In the genomic region with DNA sequence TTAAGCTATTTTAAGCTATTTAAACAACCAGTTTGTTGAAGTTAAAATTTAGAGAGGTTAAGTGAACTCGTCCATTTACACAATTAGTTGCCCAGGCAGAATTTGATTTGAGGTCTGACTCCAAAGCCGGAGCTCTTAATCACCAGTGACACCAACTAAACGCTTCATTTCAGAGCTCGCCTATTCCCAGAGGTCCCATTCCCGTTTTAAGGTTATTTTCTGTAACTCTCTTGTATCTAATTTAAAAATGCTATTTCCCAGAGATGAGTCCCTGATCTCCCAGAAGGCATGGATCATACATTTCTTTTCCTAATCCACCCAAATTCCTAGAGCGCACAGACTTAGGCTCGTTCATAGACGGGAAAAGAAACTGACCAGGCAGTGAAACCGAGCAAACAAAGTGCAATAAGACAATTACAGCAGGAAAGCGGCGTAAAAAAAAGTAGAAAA, we compare ENCODE assay signal across 9 cellular contexts. TPM values are rescaled to one million over a fixed set of nuclear protein-coding genes. Genes with fewer than 3 reads are reported as not detected.
DNase-seq lines count a peak whose midpoint lies in the region; ATAC-seq lines count a peak whose summit lies in the region.
"Had no signal": no experiment of that assay in that cellular context is flagged by ENCODE, and none has a peak within 500 bp of the region (broad histone marks: within the 10 kb centered on the region; RNA-seq: fewer than 3 reads in every experiment).

No MANE protein-coding gene starts in this region.

- peak overlapping the region; percentile 95 for H3K27ac Mint-ChIP-seq in activated naive CD8-positive, alpha-beta T cell treated with anti-CD3 and anti-CD28 coated beads for 36 hours
- H3K27ac Mint-ChIP-seq in stimulated activated memory B cell treated with anti-CD40 and anti-IgM and Interleukin-4, amounts not matched to agents 10 μg/mL and 1 μg/mL and 100 μg/mL, for 72 hours, result peak overlapping the region; percentile 89

- no peaks in the 10 kb centered on the region for H3K9me3 Mint-ChIP-seq in activated naive CD8-positive, alpha-beta T cell treated with anti-CD3 and anti-CD28 coated beads for 36 hours
- H3K9me3 Mint-ChIP-seq in stimulated activated memory B cell treated with anti-CD40 and anti-IgM and Interleukin-4, amounts not matched to agents 10 μg/mL and 1 μg/mL and 100 μg/mL, for 72 hours, result no peaks in the 10 kb centered on the region

- WGBS in HUES64, result 42% methylated on average over 11 of the region's 11 CpGs

- no peaks in the 10 kb centered on the region for H3K36me3 ChIP-seq in HUES64 (ENCODE audit: insufficient read depth, low read length)

- H3K36me3 Mint-ChIP-seq in activated naive CD8-positive, alpha-beta T cell treated with anti-CD3 and anti-CD28 coated beads for 36 hours, result peaks cover 5% of the 10 kb centered on the region
- H3K36me3 Mint-ChIP-seq in stimulated activated memory B cell treated with anti-CD40 and anti-IgM and Interleukin-4, amounts not matched to agents 10 μg/mL and 1 μg/mL and 100 μg/mL, for 72 hours, result peaks cover 4% of the 10 kb centered on the region

- H3K27me3 Mint-ChIP-seq in activated naive CD8-positive, alpha-beta T cell treated with anti-CD3 and anti-CD28 coated beads for 36 hours, result peaks cover 4% of the 10 kb centered on the region
- no peaks in the 10 kb centered on the region for H3K27me3 Mint-ChIP-seq in stimulated activated memory B cell treated with anti-CD40 and anti-IgM and Interleukin-4, amounts not matched to agents 10 μg/mL and 1 μg/mL and 100 μg/mL, for 72 hours

- H3K27me3 ChIP-seq in HUES64 (ENCODE audit: insufficient read depth, low read length), result peaks cover 47% of the 10 kb centered on the region

- peaks cover 62% of the 10 kb centered on the region for H3K4me1 Mint-ChIP-seq in activated naive CD8-positive, alpha-beta T cell treated with anti-CD3 and anti-CD28 coated beads for 36 hours
- peaks cover 44% of the 10 kb centered on the region for H3K4me1 Mint-ChIP-seq in stimulated activated memory B cell treated with anti-CD40 and anti-IgM and Interleukin-4, amounts not matched to agents 10 μg/mL and 1 μg/mL and 100 μg/mL, for 72 hours

- H3K4me3 ChIP-seq in HUES64 (ENCODE audit: low read length), result peak overlapping the region; percentile 60
- H3K4me3 ChIP-seq: K562 had no signal

- ATAC-seq in stimulated activated memory B cell treated with anti-CD40 and anti-IgM and Interleukin-4, amounts not matched to agents 10 μg/mL and 1 μg/mL and 100 μg/mL, for 72 hours, result no peak
- ATAC-seq in GM21723 (IDR thresholded peaks at IDR 0.05; ENCODE audit: unreplicated experiment) (no peak), GM21825 (IDR thresholded peaks at IDR 0.05; ENCODE audit: unreplicated experiment) (no peak), HG03469 (IDR thresholded peaks at IDR 0.05; ENCODE audit: unreplicated experiment) (no peak)
- ATAC-seq: K562 had no signal

- H3K9me3 ChIP-seq in HUES64 (ENCODE audit: insufficient read depth, low read depth, low read length), result no peaks in the 10 kb centered on the region

- 0 out of 2 replicates have a peak, but pooled peaks cover 10% of the 10 kb centered on the region for H3K4me1 ChIP-seq in HUES64 (ENCODE audit: insufficient read depth, low read length)

- H3K9ac ChIP-seq in HUES64 (ENCODE audit: low read depth, low read length), result peak overlapping the region; percentile 16

- peak overlapping the region; percentile 87 for H3K4me3 Mint-ChIP-seq in activated naive CD8-positive, alpha-beta T cell treated with anti-CD3 and anti-CD28 coated beads for 36 hours
- peak overlapping the region; percentile 81 for H3K4me3 Mint-ChIP-seq in stimulated activated memory B cell treated with anti-CD40 and anti-IgM and Interleukin-4, amounts not matched to agents 10 μg/mL and 1 μg/mL and 100 μg/mL, for 72 hours

- DNase-seq in activated naive CD8-positive, alpha-beta T cell treated with anti-CD3 and anti-CD28 coated beads for 36 hours, result no peak
- DNase-seq in iPS-NIHi11 (ENCODE audit: low spot score) (peak; percentile 8), GDM1 (lab: John Stamatoyannopoulos, UW) (no peak)

- no peak overlapping the region for H3K27ac ChIP-seq in HUES64 (ENCODE audit: low read depth, low read length)

RNA-seq across cellular contexts. Expression of gene MCTP2, which starts 0.9 kb away (rescaled TPM):
- 0.75 TPM for polyA plus RNA-seq in HUES64 (2013, experiment 1 of 2)
- polyA plus RNA-seq in HUES64 (2013, experiment 2 of 2), result 0.82 TPM
- total RNA-seq in activated naive CD8-positive, alpha-beta T cell treated with anti-CD3 and anti-CD28 coated beads for 36 hours, result 10 to 100 TPM; 12.1 to 12.6 TPM
- polyA plus RNA-seq: K562 had no signal
